In genomic region chr5:131854134-131854533, GRCh38 we compare ENCODE assay signal across 11 cellular contexts. TPM values are rescaled to one million over a fixed set of nuclear protein-coding genes. Genes with fewer than 3 reads are reported as not detected.
A peak's percentile ranks its signal among the peaks of the same experiment; 100 is the strongest.
DNase-seq lines count a peak whose midpoint lies in the region; ATAC-seq and TF ChIP-seq lines count a peak whose summit lies in the region.
"Had no signal": no experiment of that assay in that cellular context is flagged by ENCODE, and none has a peak within 500 bp of the region (broad histone marks: within the 10 kb centered on the region; RNA-seq: fewer than 3 reads in every experiment).

No MANE protein-coding gene starts in this region.

- ATAC-seq in HG02981 (IDR thresholded peaks at IDR 0.05; ENCODE audit: unreplicated experiment), result peak; percentile 92
- peak; percentile 71 to 81 for ATAC-seq in natural killer cell treated with Interleukin-12 subunit alpha and Interleukin-12 subunit beta and Interleukin-15 and Interleukin-18, amount 100 ng/mL, for 72 hours
- ATAC-seq: SK-N-SH treated with all-trans-retinoic acid at 6 μM for 48 hours had no signal

- peak; percentile 35 for DNase-seq in activated naive CD4-positive, alpha-beta T cell treated with anti-CD3 and anti-CD28 coated beads, Interleukin-2, amount 10 ng/mL, durations not matched to agents 7 days and 5 days
- no peak for DNase-seq in activated naive CD4-positive, alpha-beta T cell (lab: John Stamatoyannopoulos, UW)
- DNase-seq in RPMI7951 (ENCODE audit: low read depth), result peak; percentile 8
- no peak for DNase-seq in natural killer cell treated with Interleukin-12 subunit alpha and Interleukin-12 subunit beta and Interleukin-15 and Interleukin-18, amount 100 ng/mL, for 72 hours (ENCODE audit: low spot score)
- DNase-seq in erythroblast (lab: John Stamatoyannopoulos, UW), result no peak
- DNase-seq in mesothelial cell of epicardium (ENCODE audit: low spot score in 2 of 2, unreplicated experiment in 2 of 2), result no peak
- no peak for DNase-seq in ecto neural progenitor cell (ENCODE audit: low spot score)
- DNase-seq: activated effector memory CD4-positive, alpha-beta T cell treated with anti-CD3 and anti-CD28 coated beads, Interleukin-2, amount 50 U/mL, for 16 hours; KBM-7 had no signal

- H3K9me3 Mint-ChIP-seq in activated naive CD4-positive, alpha-beta T cell treated with anti-CD3 and anti-CD28 coated beads, Interleukin-2, amount 10 ng/mL, durations not matched to agents 7 days and 5 days, result peaks cover 18% of the 10 kb centered on the region
- peaks cover 6% of the 10 kb centered on the region for H3K9me3 Mint-ChIP-seq in natural killer cell treated with Interleukin-12 subunit alpha and Interleukin-12 subunit beta and Interleukin-15 and Interleukin-18, amount 100 ng/mL, for 72 hours
- H3K9me3 Mint-ChIP-seq in mesothelial cell of epicardium, result peaks cover 16% of the 10 kb centered on the region

- H3K27me3 Mint-ChIP-seq in activated naive CD4-positive, alpha-beta T cell treated with anti-CD3 and anti-CD28 coated beads, Interleukin-2, amount 10 ng/mL, durations not matched to agents 7 days and 5 days, result peaks cover 14% of the 10 kb centered on the region
- no peaks in the 10 kb centered on the region for H3K27me3 Mint-ChIP-seq in natural killer cell treated with Interleukin-12 subunit alpha and Interleukin-12 subunit beta and Interleukin-15 and Interleukin-18, amount 100 ng/mL, for 72 hours
- peaks cover 9% of the 10 kb centered on the region for H3K27me3 Mint-ChIP-seq in mesothelial cell of epicardium (ENCODE audit: low read depth)

- H3K36me3 Mint-ChIP-seq in activated naive CD4-positive, alpha-beta T cell treated with anti-CD3 and anti-CD28 coated beads, Interleukin-2, amount 10 ng/mL, durations not matched to agents 7 days and 5 days, result peaks cover 16% of the 10 kb centered on the region
- H3K36me3 Mint-ChIP-seq in natural killer cell treated with Interleukin-12 subunit alpha and Interleukin-12 subunit beta and Interleukin-15 and Interleukin-18, amount 100 ng/mL, for 72 hours, result peaks cover 19% of the 10 kb centered on the region
- H3K36me3 Mint-ChIP-seq in mesothelial cell of epicardium, result no peaks in the 10 kb centered on the region

- CTCF ChIA-PET in activated naive CD4-positive, alpha-beta T cell treated with anti-CD3 and anti-CD28 coated beads, Interleukin-2, amount 10 ng/mL, durations not matched to agents 7 days and 5 days (lab: Charles Lee), result no interaction called here

- no peak overlapping the region for H3K4me3 Mint-ChIP-seq in activated naive CD4-positive, alpha-beta T cell treated with anti-CD3 and anti-CD28 coated beads, Interleukin-2, amount 10 ng/mL, durations not matched to agents 7 days and 5 days
- H3K4me3 Mint-ChIP-seq in natural killer cell treated with Interleukin-12 subunit alpha and Interleukin-12 subunit beta and Interleukin-15 and Interleukin-18, amount 100 ng/mL, for 72 hours, result no peak overlapping the region
- H3K4me3 Mint-ChIP-seq in mesothelial cell of epicardium, result no peak overlapping the region

- TF ChIP-seq POLR2A in erythroblast (IDR thresholded peaks at IDR 0.05; ENCODE audit: low read length), result no peak

- H3K4me1 Mint-ChIP-seq in activated naive CD4-positive, alpha-beta T cell treated with anti-CD3 and anti-CD28 coated beads, Interleukin-2, amount 10 ng/mL, durations not matched to agents 7 days and 5 days, result peaks cover 26% of the 10 kb centered on the region
- H3K4me1 Mint-ChIP-seq in natural killer cell treated with Interleukin-12 subunit alpha and Interleukin-12 subunit beta and Interleukin-15 and Interleukin-18, amount 100 ng/mL, for 72 hours (ENCODE audit: low read depth in 2 of 2), result peaks cover 11 to 21% of the 10 kb centered on the region in 2 donors
- H3K4me1 Mint-ChIP-seq in mesothelial cell of epicardium, result no peaks in the 10 kb centered on the region

- TF ChIP-seq CTCF in mesothelial cell of epicardium (IDR thresholded peaks at IDR 0.05; ENCODE audit: unreplicated experiment), result no peak

- no peak overlapping the region for H3K27ac Mint-ChIP-seq in activated naive CD4-positive, alpha-beta T cell treated with anti-CD3 and anti-CD28 coated beads, Interleukin-2, amount 10 ng/mL, durations not matched to agents 7 days and 5 days
- H3K27ac Mint-ChIP-seq in natural killer cell treated with Interleukin-12 subunit alpha and Interleukin-12 subunit beta and Interleukin-15 and Interleukin-18, amount 100 ng/mL, for 72 hours, result peak overlapping the region in 1 of 2 donors; percentile 58
- no peak overlapping the region for H3K27ac Mint-ChIP-seq in mesothelial cell of epicardium

RNA-seq across cellular contexts. Expression of gene FNIP1, which starts 57.3 kb away (rescaled TPM):
- total RNA-seq in RPMI7951 (2014; rRNA removed; shearing (Covaris generic)), result 24.5 and 28.5 TPM in 2 replicates
- 10 to 100 TPM; 27.5 to 27.7 TPM for total RNA-seq in natural killer cell treated with Interleukin-12 subunit alpha and Interleukin-12 subunit beta and Interleukin-15 and Interleukin-18, amount 100 ng/mL, for 72 hours
- total RNA-seq in mesothelial cell of epicardium, result 35.1 to 36.9 TPM (median 36.9 TPM) in 3 replicates

Comparison
In these comparisons a context has a peak if more than half of its experiments do, and no peak if none do; other contexts are left out.
1. DNase-seq: peak in activated naive CD4-positive, alpha-beta T cell treated with anti-CD3 and anti-CD28 coated beads, Interleukin-2, amount 10 ng/mL, durations not matched to agents 7 days and 5 days (single experiment) and RPMI7951 (single experiment); none in activated naive CD4-positive, alpha-beta T cell (0 of 4), natural killer cell treated with Interleukin-12 subunit alpha and Interleukin-12 subunit beta and Interleukin-15 and Interleukin-18, amount 100 ng/mL, for 72 hours (single experiment), erythroblast (0 of 2), mesothelial cell of epicardium (0 of 2) and ecto neural progenitor cell (single experiment).